In genomic region chr19:14496029-14496848, GRCh38 we compare ENCODE assay signal across 1 cellular context.
TF ChIP-seq lines count a peak whose summit lies in the region.

TSS of gene GIPC1 (minus strand) at chr19:14496127. CDS start at chr19:14482976, 13,151 bp downstream.

TF ChIP-seq in GM12878, 131 proteins besides CTCF, POLR2A, EP300 and RAD21 (continued from another document):
- TF ChIP-seq HCFC1 (IDR thresholded peaks at IDR 0.05; ENCODE audit: low read length) (no peak), IKZF2 (IDR thresholded peaks at IDR 0.05) (peak; percentile 32 to 36; a peak in 1 of 4 replicates), USF1 (IDR thresholded peaks at IDR 0.05; ENCODE audit: borderline replicate concordance, extremely low read length, insufficient read depth, low read depth, low read length) (peak; percentile 89), FOS (IDR thresholded peaks at IDR 0.05; ENCODE audit: borderline replicate concordance, extremely low read depth, insufficient read length) (peak; percentile 51), RFX5 (IDR thresholded peaks at IDR 0.05; ENCODE audit: low read depth, low read length) (peak; percentile 76; the same call in 1 of the 2 replicates), BACH1 (IDR thresholded peaks at IDR 0.05; ENCODE audit: borderline replicate concordance) (0 out of 2 replicates have a peak, but pooled peaks have one; percentile 22), LARP7 (IDR thresholded peaks at IDR 0.05) (peak; percentile 40), PKNOX1 (IDR thresholded peaks at IDR 0.05) (peak; percentile 91), DPF2 (IDR thresholded peaks at IDR 0.05) (0 out of 2 replicates have a peak, but pooled peaks have one; percentile 17), SP1 (IDR thresholded peaks at IDR 0.05; ENCODE audit: low read depth, low read length) (peak; percentile 91), CHD2 (IDR thresholded peaks at IDR 0.05; ENCODE audit: borderline replicate concordance, low read depth, low read length) (peak; percentile 68; the same call in 1 of the 2 replicates), ZNF24 (IDR thresholded peaks at IDR 0.05) (no peak), RAD51 (IDR thresholded peaks at IDR 0.05) (peak; percentile 91), BHLHE40 (IDR thresholded peaks at IDR 0.05; ENCODE audit: borderline replicate concordance in 1 of 2, low read depth in 2 of 2, low read length in 1 of 2) (peak; percentile 75 to 84), RB1 (IDR thresholded peaks at IDR 0.05; ENCODE audit: borderline replicate concordance) (no peak; the same call in 1 of the 2 replicates), PAX5 (IDR thresholded peaks at IDR 0.05; ENCODE audit: borderline replicate concordance, low read depth, low read length) (no peak), ELK1 (IDR thresholded peaks at IDR 0.05; ENCODE audit: low read depth, low read length) (no peak), NBN (IDR thresholded peaks at IDR 0.05) (no peak), PBX3 (IDR thresholded peaks at IDR 0.05; ENCODE audit: insufficient replicate concordance, low read depth, low read length) (peak; percentile 82), JUND (IDR thresholded peaks at IDR 0.05; ENCODE audit: low read depth, low read length) (peak; percentile 36; the same call in 1 of the 2 replicates), RBBP5 (conservative IDR thresholded peaks at IDR 0.05) (no peak)
